23 cellular contexts compared by ENCODE assay signal in genomic region chr4:65653740-65654361, GRCh38. TPM values are rescaled to one million over a fixed set of nuclear protein-coding genes. Genes with fewer than 3 reads are reported as not detected.
"Had no signal": no experiment of that assay in that cellular context is flagged by ENCODE, and none has a peak within 500 bp of the region (broad histone marks: within the 10 kb centered on the region; RNA-seq: fewer than 3 reads in every experiment).

No MANE protein-coding gene starts in this region.

- H3K27me3 ChIP-seq: cardiac muscle cell, gastrocnemius medialis, neutrophil, upper lobe of left lung had no signal

- ATAC-seq: gastrocnemius medialis; right cardiac atrium; stimulated activated naive CD8-positive, alpha-beta T cell treated with anti-CD3 and anti-CD28 coated beads, Interleukin-15, Interleukin-2, amounts not matched to agents 100 U/mL and 50 U/mL, for 24 hours; T-helper 17 cell had no signal

- H3K4me3 ChIP-seq: cardiac muscle cell, gastrocnemius medialis, upper lobe of left lung had no signal

- H3K4me1 ChIP-seq: gastrocnemius medialis, parathyroid adenoma, upper lobe of left lung had no signal

- H3K27ac ChIP-seq: cardiac muscle cell, gastrocnemius medialis, neutrophil, parathyroid adenoma, upper lobe of left lung had no signal

- DNase-seq: activated CD4-positive, alpha-beta memory T cell treated with anti-CD3 and anti-CD28 coated beads for 36 hours; activated CD4-positive, alpha-beta T cell treated with anti-CD3 and anti-CD28 coated beads for 48 hours; activated naive CD4-positive, alpha-beta T cell treated with anti-CD3 and anti-CD28 coated beads for 36 hours; activated naive CD8-positive, alpha-beta T cell treated with anti-CD3 and anti-CD28 coated beads, Interleukin-2, amount 10 ng/mL, durations not matched to agents 7 days and 5 days; activated T-cell treated with anti-CD3 and anti-CD28 coated beads, Interleukin-2, amount 50 U/mL, for 48 hours; amniotic stem cell; erythroblast; gastrocnemius medialis; hypothalamus; right cardiac atrium; stimulated activated CD4-positive, alpha-beta T cell treated with anti-CD3 and anti-CD28 coated beads, Interleukin-12 subunit alpha, Interleukin-12 subunit beta, amount 100 ng/mL, for 4 hours; stimulated activated CD4-positive, alpha-beta T cell treated with anti-CD3 and anti-CD28 coated beads, Interleukin-4, amount 100 ng/mL, for 4 hours; stimulated activated naive CD8-positive, alpha-beta T cell treated with anti-CD3 and anti-CD28 coated beads, Interleukin-15, Interleukin-2, amounts not matched to agents 100 U/mL and 50 U/mL, for 24 hours; T-helper 17 cell; upper lobe of left lung had no signal

- H3K36me3 ChIP-seq: cardiac muscle cell, gastrocnemius medialis, neutrophil, upper lobe of left lung had no signal

- H3K9me3 ChIP-seq: gastrocnemius medialis, neutrophil, upper lobe of left lung had no signal

- H3K36me3 Mint-ChIP-seq: activated CD4-positive, alpha-beta memory T cell treated with anti-CD3 and anti-CD28 coated beads for 36 hours; activated naive CD8-positive, alpha-beta T cell treated with anti-CD3 and anti-CD28 coated beads, Interleukin-2, amount 10 ng/mL, durations not matched to agents 7 days and 5 days; memory B cell had no signal

- H3K27me3 Mint-ChIP-seq: activated CD4-positive, alpha-beta memory T cell treated with anti-CD3 and anti-CD28 coated beads for 36 hours; activated naive CD8-positive, alpha-beta T cell treated with anti-CD3 and anti-CD28 coated beads, Interleukin-2, amount 10 ng/mL, durations not matched to agents 7 days and 5 days; memory B cell; T-helper 17 cell had no signal

- H2AFZ ChIP-seq: parathyroid adenoma had no signal

- H3K4me3 Mint-ChIP-seq: activated CD4-positive, alpha-beta memory T cell treated with anti-CD3 and anti-CD28 coated beads for 36 hours; activated naive CD4-positive, alpha-beta T cell treated with anti-CD3 and anti-CD28 coated beads for 36 hours; activated naive CD8-positive, alpha-beta T cell treated with anti-CD3 and anti-CD28 coated beads, Interleukin-2, amount 10 ng/mL, durations not matched to agents 7 days and 5 days; memory B cell; nephron; T-helper 17 cell had no signal

- H3K27ac Mint-ChIP-seq: activated CD4-positive, alpha-beta memory T cell treated with anti-CD3 and anti-CD28 coated beads for 36 hours; activated naive CD4-positive, alpha-beta T cell treated with anti-CD3 and anti-CD28 coated beads for 36 hours; activated naive CD8-positive, alpha-beta T cell treated with anti-CD3 and anti-CD28 coated beads, Interleukin-2, amount 10 ng/mL, durations not matched to agents 7 days and 5 days; memory B cell; nephron; T-helper 17 cell had no signal

- H3K9me3 Mint-ChIP-seq: activated naive CD4-positive, alpha-beta T cell treated with anti-CD3 and anti-CD28 coated beads for 36 hours; nephron had no signal

- H3K79me2 ChIP-seq: parathyroid adenoma had no signal

- H3K4me1 Mint-ChIP-seq: activated naive CD8-positive, alpha-beta T cell treated with anti-CD3 and anti-CD28 coated beads, Interleukin-2, amount 10 ng/mL, durations not matched to agents 7 days and 5 days; memory B cell; nephron; T-helper 17 cell had no signal

- H3K9ac ChIP-seq: parathyroid adenoma had no signal

RNA-seq across cellular contexts. Expression of gene EPHA5, which starts 16.4 kb away (rescaled TPM):
- total RNA-seq: activated CD4-positive, alpha-beta memory T cell treated with anti-CD3 and anti-CD28 coated beads for 36 hours; activated naive CD4-positive, alpha-beta T cell treated with anti-CD3 and anti-CD28 coated beads for 36 hours; activated naive CD8-positive, alpha-beta T cell treated with anti-CD3 and anti-CD28 coated beads, Interleukin-2, amount 10 ng/mL, durations not matched to agents 7 days and 5 days; gastrocnemius medialis; liver; mononuclear cell; pulmonary artery endothelial cell; T-helper 17 cell had no signal
- polyA plus RNA-seq: cardiac muscle cell, liver had no signal
